ENCODE assay signal across 10 cellular contexts in genomic region chr6:35590622-35591066, GRCh38.
DNase-seq lines count a peak whose midpoint lies in the region; ATAC-seq and TF ChIP-seq lines count a peak whose summit lies in the region.
"Had no signal": no experiment of that assay in that cellular context is flagged by ENCODE, and none has a peak within 500 bp of the region (broad histone marks: within the 10 kb centered on the region; RNA-seq: fewer than 3 reads in every experiment).

No MANE protein-coding gene starts in this region.

- H4K20me1 ChIP-seq in osteoblast (ENCODE audit: insufficient read depth, low read length), result no peaks in the 10 kb centered on the region

- H3K79me2 ChIP-seq in osteoblast (ENCODE audit: insufficient read depth, low read length), result no peaks in the 10 kb centered on the region

- no peak for TF ChIP-seq CTCF in cardiac muscle cell (IDR thresholded peaks at IDR 0.05; ENCODE audit: low read depth, low read length)
- no peak for TF ChIP-seq CTCF in osteoblast (IDR thresholded peaks at IDR 0.05; ENCODE audit: extremely low read depth, low read depth, low read length)

- WGBS in aorta, 2 donors, result 3 to 5% methylated on average over 6 of the region's 6 CpGs

- peaks cover 29% of the 10 kb centered on the region for H3K36me3 Mint-ChIP-seq in activated naive CD8-positive, alpha-beta T cell
- peaks cover 61% of the 10 kb centered on the region for H3K36me3 Mint-ChIP-seq in activated naive CD8-positive, alpha-beta T cell treated with anti-CD3 and anti-CD28 coated beads, Interleukin-2, amount 50 U/mL, for 24 hours (ENCODE audit: low read depth)

- peaks cover 43% of the 10 kb centered on the region for H3K4me1 ChIP-seq in cardiac muscle cell (ENCODE audit: low read depth)
- peaks cover 13% of the 10 kb centered on the region for H3K4me1 ChIP-seq in osteoblast (ENCODE audit: insufficient read depth, low read length)
- peaks cover 8 to 25% of the 10 kb centered on the region in 2 donors for H3K4me1 ChIP-seq in aorta (ENCODE audit: control insufficient read depth in 1 of 2, insufficient read depth in 2 of 2, low read length in 2 of 2)
- H3K4me1 ChIP-seq in effector memory CD4-positive, alpha-beta T cell (ENCODE audit: control insufficient read depth, insufficient read depth, low read length, poor library complexity, severe bottlenecking), result peaks cover 40% of the 10 kb centered on the region

- H3K27me3 Mint-ChIP-seq in activated naive CD8-positive, alpha-beta T cell, result no peaks in the 10 kb centered on the region
- no peaks in the 10 kb centered on the region for H3K27me3 Mint-ChIP-seq in activated naive CD8-positive, alpha-beta T cell treated with anti-CD3 and anti-CD28 coated beads, Interleukin-2, amount 50 U/mL, for 24 hours

- H3K27ac Mint-ChIP-seq in activated naive CD8-positive, alpha-beta T cell, result peak overlapping the region; percentile 82
- no peak overlapping the region for H3K27ac Mint-ChIP-seq in activated naive CD8-positive, alpha-beta T cell treated with anti-CD3 and anti-CD28 coated beads, Interleukin-2, amount 50 U/mL, for 24 hours

- H3K4me2 ChIP-seq in osteoblast (ENCODE audit: insufficient read depth, low read length), result no peak overlapping the region

- no peaks in the 10 kb centered on the region for H3K27me3 ChIP-seq in cardiac muscle cell
- H3K27me3 ChIP-seq in osteoblast (ENCODE audit: insufficient read depth, low read length), result no peaks in the 10 kb centered on the region
- H3K27me3 ChIP-seq in aorta (ENCODE audit: control insufficient read depth in 1 of 2, insufficient read depth in 2 of 2, low read length in 1 of 2), result no peaks in the 10 kb centered on the region
- H3K27me3 ChIP-seq in effector memory CD4-positive, alpha-beta T cell (replicated peaks; ENCODE audit: control insufficient read depth, insufficient read depth, low read length, poor library complexity, severe bottlenecking), result no peaks in the 10 kb centered on the region

- no peaks in the 10 kb centered on the region for H3K9me3 Mint-ChIP-seq in activated naive CD8-positive, alpha-beta T cell (ENCODE audit: low read depth)
- H3K9me3 Mint-ChIP-seq in activated naive CD8-positive, alpha-beta T cell treated with anti-CD3 and anti-CD28 coated beads, Interleukin-2, amount 50 U/mL, for 24 hours, result no peaks in the 10 kb centered on the region
- H3K9me3 Mint-ChIP-seq: T-helper 1 cell treated with Interleukin-12 subunit alpha and Interleukin-12 subunit beta and Interleukin-4 antibody, amounts not matched to agents 30 μg/mL and 1 μg/mL, for 36 hours had no signal

- H3K4me3 ChIP-seq in cardiac muscle cell (no peak overlapping the region), osteoblast (ENCODE audit: insufficient read depth, low read length) (no peak overlapping the region), aorta (ENCODE audit: low read length in 2 of 2) (no peak overlapping the region)
- no peak overlapping the region for H3K4me3 ChIP-seq in effector memory CD4-positive, alpha-beta T cell (ENCODE audit: insufficient read depth, low read depth, low read length, poor library complexity, severe bottlenecking)

- peaks cover 3% of the 10 kb centered on the region for H3K36me3 ChIP-seq in cardiac muscle cell
- H3K36me3 ChIP-seq in osteoblast (ENCODE audit: insufficient read depth, low read length), result no peaks in the 10 kb centered on the region
- peaks cover 0 to 4% of the 10 kb centered on the region in 2 donors for H3K36me3 ChIP-seq in aorta (ENCODE audit: control insufficient read depth in 1 of 2, insufficient read depth in 2 of 2, low read length in 1 of 2)
- H3K36me3 ChIP-seq in effector memory CD4-positive, alpha-beta T cell (ENCODE audit: control insufficient read depth, insufficient read depth, low read length), result peaks cover 25% of the 10 kb centered on the region

- H2AFZ ChIP-seq in osteoblast (ENCODE audit: low read length), result peak overlapping the region; percentile 32

- no peaks in the 10 kb centered on the region for H3K9me3 ChIP-seq in cardiac muscle cell (ENCODE audit: low read depth)
- H3K9me3 ChIP-seq in osteoblast (ENCODE audit: low read depth, low read length), result no peaks in the 10 kb centered on the region
- no peaks in the 10 kb centered on the region for H3K9me3 ChIP-seq in aorta (ENCODE audit: control insufficient read depth, low read length)
- no peaks in the 10 kb centered on the region for H3K9me3 ChIP-seq in effector memory CD4-positive, alpha-beta T cell (ENCODE audit: control insufficient read depth, low read length)

- no peak for DNase-seq in activated naive CD8-positive, alpha-beta T cell treated with anti-CD3 and anti-CD28 coated beads, Interleukin-2, amount 50 U/mL, for 24 hours
- DNase-seq in cardiac muscle cell (ENCODE audit: low read depth in 1 of 2, low spot score in 1 of 2) (peak in 1 of 2 donors; percentile 82), osteoblast (ENCODE audit: insufficient read length, low spot score, missing footprints) (no peak), aorta (no peak), NOMO-1 (lab: John Stamatoyannopoulos, UW; ENCODE audit: unreplicated experiment in 2 of 2) (no peak), NCI-H2029 (lab: John Stamatoyannopoulos, UW) (no peak)
- DNase-seq in effector memory CD4-positive, alpha-beta T cell, result no peak
- DNase-seq: foreskin fibroblast had no signal

- intact Hi-C loops in aorta (cut with DNase I), result no loop called here

- no peak overlapping the region for H3K4me3 Mint-ChIP-seq in activated naive CD8-positive, alpha-beta T cell
- H3K4me3 Mint-ChIP-seq in activated naive CD8-positive, alpha-beta T cell treated with anti-CD3 and anti-CD28 coated beads, Interleukin-2, amount 50 U/mL, for 24 hours, result no peak overlapping the region
- H3K4me3 Mint-ChIP-seq: T-helper 1 cell treated with Interleukin-12 subunit alpha and Interleukin-12 subunit beta and Interleukin-4 antibody, amounts not matched to agents 30 μg/mL and 1 μg/mL, for 36 hours had no signal

- H3K4me1 Mint-ChIP-seq in activated naive CD8-positive, alpha-beta T cell (ENCODE audit: low read depth), result peaks cover 92% of the 10 kb centered on the region
- peaks cover 77% of the 10 kb centered on the region for H3K4me1 Mint-ChIP-seq in activated naive CD8-positive, alpha-beta T cell treated with anti-CD3 and anti-CD28 coated beads, Interleukin-2, amount 50 U/mL, for 24 hours

- ATAC-seq in activated naive CD8-positive, alpha-beta T cell treated with anti-CD3 and anti-CD28 coated beads, Interleukin-2, amount 50 U/mL, for 24 hours, result no peak
- peak; percentile 88 for ATAC-seq in aorta (ENCODE audit: low FRiP score)

- H3K27ac ChIP-seq in cardiac muscle cell (peak overlapping the region; percentile 73), osteoblast (ENCODE audit: low read depth, low read length) (no peak overlapping the region), aorta (ENCODE audit: low read depth in 1 of 2, low read length in 2 of 2) (peak overlapping the region; percentile 80 to 90)
- no peak overlapping the region for H3K27ac ChIP-seq in effector memory CD4-positive, alpha-beta T cell (ENCODE audit: insufficient read depth, low read length, poor library complexity, severe bottlenecking)

Comparison
In these comparisons a context has a peak if more than half of its experiments do, and no peak if none do; other contexts are left out.
1. H3K27ac ChIP-seq: peak in cardiac muscle cell (single experiment) and aorta (2 of 2); none in osteoblast (single experiment) and effector memory CD4-positive, alpha-beta T cell (single experiment).